Comparison of ENCODE assay signal across 28 cellular contexts in genomic region chrX:153190384-153190783, GRCh38. TPM values are rescaled to one million over a fixed set of nuclear protein-coding genes. Genes with fewer than 3 reads are reported as not detected.
DNase-seq lines count a peak whose midpoint lies in the region; ATAC-seq and TF ChIP-seq lines count a peak whose summit lies in the region.
"Had no signal": no experiment of that assay in that cellular context is flagged by ENCODE, and none has a peak within 500 bp of the region (broad histone marks: within the 10 kb centered on the region; RNA-seq: fewer than 3 reads in every experiment).

No MANE protein-coding gene starts in this region.

- H4K5ac ChIP-seq in mesendoderm (ENCODE audit: low read length) = no peak overlapping the region

- H3K27me3 ChIP-seq in hepatocyte (no peaks in the 10 kb centered on the region), mesendoderm (ENCODE audit: insufficient read depth, low read length, poor library complexity) (no peaks in the 10 kb centered on the region), psoas muscle (ENCODE audit: insufficient read depth in 3 of 3, low read length in 2 of 3) (peaks cover 0 to 7% (median 0%) of the 10 kb centered on the region in 3 donors)

- no peaks in the 10 kb centered on the region for H3K9me2 ChIP-seq in hepatocyte (replicated peaks; ENCODE audit: insufficient read depth)

- H2BK120ac ChIP-seq in mesendoderm (ENCODE audit: low read depth, low read length) = no peak overlapping the region

- WGBS in hepatocyte (ENCODE audit: low lambda C conversion rate, missing lambda C conversion rate) = 71% methylated on average over 2 of the region's 2 CpGs
- WGBS in mesendoderm (ENCODE audit: extremely low coverage, insufficient coverage, low lambda C conversion rate) = no CpG with 5 or more reads among the region's 2 CpGs
- 47 to 52% (median 49%) methylated on average over 2 of the region's 2 CpGs for WGBS in psoas muscle, 3 donors

- no peaks in the 10 kb centered on the region for H3K36me3 Mint-ChIP-seq in glutamatergic neuron (ENCODE audit: unreplicated experiment)
- H3K36me3 Mint-ChIP-seq: CD4-positive, alpha-beta memory T cell had no signal

- H3K27ac Mint-ChIP-seq in glutamatergic neuron (ENCODE audit: unreplicated experiment) = no peak overlapping the region
- H3K27ac Mint-ChIP-seq: CD4-positive, alpha-beta memory T cell had no signal

- TF ChIP-seq CTCF in AG10803 (conservative IDR thresholded peaks at IDR 0.05; ENCODE audit: low read length) = no peak
- no peak for TF ChIP-seq CTCF in hepatocyte (IDR thresholded peaks at IDR 0.05; ENCODE audit: poor library complexity)
- no peak for TF ChIP-seq CTCF in glutamatergic neuron (IDR thresholded peaks at IDR 0.05; ENCODE audit: partially characterized antibody, unreplicated experiment)
- no peak for TF ChIP-seq CTCF in psoas muscle (IDR thresholded peaks at IDR 0.05)

- H3K9me3 ChIP-seq in hepatocyte (ENCODE audit: low read depth) = no peaks in the 10 kb centered on the region
- no peaks in the 10 kb centered on the region for H3K9me3 ChIP-seq in psoas muscle

- no peak overlapping the region for H2AFZ ChIP-seq in hepatocyte

- peaks cover 3% of the 10 kb centered on the region for H3K27me3 Mint-ChIP-seq in glutamatergic neuron (ENCODE audit: unreplicated experiment)

- no peaks in the 10 kb centered on the region for H3K79me1 ChIP-seq in mesendoderm (ENCODE audit: low read length)

- ATAC-seq in psoas muscle = no peak
- ATAC-seq in HG02798 (IDR thresholded peaks at IDR 0.05; ENCODE audit: poor library complexity, unreplicated experiment) = no peak
- ATAC-seq: GM12878, Panc1 had no signal

- H2AK5ac ChIP-seq in mesendoderm (ENCODE audit: low read length) = no peak overlapping the region

- H3K4me1 ChIP-seq in hepatocyte (ENCODE audit: insufficient read depth) = no peaks in the 10 kb centered on the region
- no peaks in the 10 kb centered on the region for H3K4me1 ChIP-seq in mesendoderm (ENCODE audit: control insufficient read depth, low read depth, low read length)
- H3K4me1 ChIP-seq in psoas muscle = no peaks in the 10 kb centered on the region

- H3K36me3 ChIP-seq in hepatocyte (replicated peaks; ENCODE audit: insufficient read depth, low read depth) = no peaks in the 10 kb centered on the region
- H3K36me3 ChIP-seq in mesendoderm (ENCODE audit: control insufficient read depth, insufficient read depth, low read length) = no peaks in the 10 kb centered on the region
- H3K36me3 ChIP-seq in psoas muscle (ENCODE audit: insufficient read depth in 1 of 2, low read depth in 1 of 2) = no peaks in the 10 kb centered on the region

- no peak overlapping the region for H3K23ac ChIP-seq in mesendoderm (ENCODE audit: low read length)

- no peak overlapping the region for H3K4me3 Mint-ChIP-seq in glutamatergic neuron (ENCODE audit: unreplicated experiment)
- H3K4me3 Mint-ChIP-seq: CD4-positive, alpha-beta memory T cell had no signal

- intact Hi-C loops in psoas muscle (cut with DNase I) = no loop called here

- no peaks in the 10 kb centered on the region for H3K4me1 Mint-ChIP-seq in glutamatergic neuron (ENCODE audit: low read depth, unreplicated experiment)
- H3K4me1 Mint-ChIP-seq: CD4-positive, alpha-beta memory T cell had no signal

- H3K4me3 ChIP-seq in AG10803 (ENCODE audit: low read length) (no peak overlapping the region), hepatocyte (no peak overlapping the region), mesendoderm (ENCODE audit: low read length) (no peak overlapping the region), psoas muscle (no peak overlapping the region)
- H3K4me3 ChIP-seq: GM12878, SK-N-MC had no signal

- H2BK5ac ChIP-seq in mesendoderm (ENCODE audit: low read length) = no peak overlapping the region

- H2BK15ac ChIP-seq in mesendoderm (replicated peaks; ENCODE audit: low read depth) = no peak overlapping the region

- no peak overlapping the region for H3K9ac ChIP-seq in mesendoderm (ENCODE audit: low read length)

- H3K79me2 ChIP-seq in hepatocyte (no peaks in the 10 kb centered on the region), mesendoderm (ENCODE audit: control insufficient read depth, insufficient read depth, low read length) (no peaks in the 10 kb centered on the region)

- H3K27ac ChIP-seq in hepatocyte (no peak overlapping the region), mesendoderm (ENCODE audit: low read depth, low read length) (no peak overlapping the region), psoas muscle (no peak overlapping the region)
- H3K27ac ChIP-seq: SK-N-MC had no signal

- peak; percentile 0 for DNase-seq in AG10803 (ENCODE audit: low read depth)
- peak; percentile 1 for DNase-seq in SW480 (ENCODE audit: low spot score)
- peak; percentile 36 for DNase-seq in hepatocyte (ENCODE audit: low spot score)
- peak; percentile 60 for DNase-seq in mesendoderm
- DNase-seq in glutamatergic neuron = no peak
- DNase-seq in psoas muscle = no peak
- DNase-seq: C1 segment of cervical spinal cord; CD4-positive, alpha-beta memory T cell; COR-L47; DMS 273 treated with DMSO at 0.1 percent for 48 hours; DMS79; EL; GDM1; IMR-90; KG1; MM.1S; NCI-H1417; NCI-H1694; NCI-H2029 treated with DMSO at 0.1 percent for 48 hours; NCI-H2227 treated with DMSO at 0.1 percent for 48 hours; NCI-H526 treated with DMSO at 0.1 percent for 48 hours; SIG-M5 had no signal

- no peak overlapping the region for H3K4ac ChIP-seq in mesendoderm (ENCODE audit: low read depth, low read length)

- no peak overlapping the region for H4K8ac ChIP-seq in mesendoderm (ENCODE audit: low read depth, low read length)

- H3K4me2 ChIP-seq in hepatocyte (no peak overlapping the region), mesendoderm (ENCODE audit: low read length) (no peak overlapping the region)

- no peak overlapping the region for H3K56ac ChIP-seq in mesendoderm (ENCODE audit: low read length)

- H4K20me1 ChIP-seq in hepatocyte (ENCODE audit: insufficient read depth, poor library complexity, severe bottlenecking) = no peaks in the 10 kb centered on the region

- H3K18ac ChIP-seq in mesendoderm (ENCODE audit: low read length) = no peak overlapping the region

- no peaks in the 10 kb centered on the region for H3K9me3 Mint-ChIP-seq in glutamatergic neuron (ENCODE audit: unreplicated experiment)

RNA-seq across cellular contexts. Expression of gene MAGEA1, which starts 11.3 kb away (rescaled TPM):
- not detected in 2 replicates for total RNA-seq in hepatocyte
- polyA plus RNA-seq in hepatocyte = not detected in 2 replicates
- not detected for polyA plus RNA-seq in mesendoderm (2013, experiment 1 of 2)
- 0.03 TPM for polyA plus RNA-seq in mesendoderm (2013, experiment 2 of 2)
- not detected for total RNA-seq in glutamatergic neuron (ENCODE audit: unreplicated experiment)
- total RNA-seq in psoas muscle = not detected
- not detected for polyA plus RNA-seq in psoas muscle
- total RNA-seq: A172; CD4-positive, alpha-beta memory T cell; GM12878; IMR-90; OCI-LY7 had no signal
- polyA plus RNA-seq: CD4-positive, alpha-beta memory T cell; IMR-90 had no signal

Comparison
In these comparisons a context has a peak if more than half of its experiments do, and no peak if none do; other contexts are left out.
1. DNase-seq: peak in AG10803 (single experiment), SW480 (single experiment), hepatocyte (single experiment) and mesendoderm (single experiment); none in glutamatergic neuron (single experiment) and psoas muscle (0 of 2).